ENCODE assay signal across 26 cellular contexts in the genomic region with DNA sequence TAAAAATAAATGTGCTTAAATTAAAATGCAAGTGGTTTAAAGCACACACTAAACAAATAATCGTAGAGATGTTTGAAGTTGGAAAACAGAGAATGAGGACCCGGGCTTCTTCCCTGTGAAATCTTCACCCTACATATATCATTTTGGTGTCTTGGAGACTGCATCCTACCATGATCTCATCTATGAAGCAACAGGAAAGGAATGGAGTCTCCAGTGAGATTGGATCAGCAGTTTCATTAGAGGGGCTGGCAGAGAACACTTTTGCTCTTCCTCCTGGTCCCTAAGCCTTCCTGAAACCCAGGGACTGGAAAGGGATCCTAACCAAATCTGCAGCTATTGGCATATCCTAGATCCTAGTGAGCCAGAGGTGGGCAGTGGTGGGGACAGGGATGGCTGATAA.
"Had no signal": no experiment of that assay in that cellular context is flagged by ENCODE, and none has a peak within 500 bp of the region (broad histone marks: within the 10 kb centered on the region; RNA-seq: fewer than 3 reads in every experiment).

No MANE protein-coding gene starts in this region.

- H3K4me3 Mint-ChIP-seq: activated B cell treated with CpG ODN at 0.5 μM for 24 hours; activated CD4-positive, alpha-beta T cell treated with anti-CD3 and anti-CD28 coated beads, Interleukin-2, amount 10 ng/mL, durations not matched to agents 24 days and 14 days; activated CD8-positive, alpha-beta memory T cell treated with anti-CD3 and anti-CD28 coated beads, Interleukin-2, amount 10 ng/mL, durations not matched to agents 7 days and 5 days; activated naive CD8-positive, alpha-beta T cell treated with anti-CD3 and anti-CD28 coated beads, Interleukin-2, amount 50 U/mL, for 24 hours; activated T-cell treated with anti-CD3 and anti-CD28 coated beads, Interleukin-2, amount 50 U/mL, for 4 hours; T-helper 17 cell had no signal

- H3K27ac Mint-ChIP-seq: activated B cell treated with CpG ODN at 0.5 μM for 24 hours; activated CD4-positive, alpha-beta T cell treated with anti-CD3 and anti-CD28 coated beads, Interleukin-2, amount 10 ng/mL, durations not matched to agents 24 days and 14 days; activated CD8-positive, alpha-beta memory T cell treated with anti-CD3 and anti-CD28 coated beads, Interleukin-2, amount 10 ng/mL, durations not matched to agents 7 days and 5 days; activated naive CD4-positive, alpha-beta T cell treated with anti-CD3 and anti-CD28 coated beads, Interleukin-2, amount 50 U/mL, for 72 hours; activated naive CD8-positive, alpha-beta T cell treated with anti-CD3 and anti-CD28 coated beads, Interleukin-2, amount 50 U/mL, for 24 hours; T-helper 17 cell had no signal

- H3K27me3 ChIP-seq: colonic mucosa had no signal

- H3K36me3 ChIP-seq: colonic mucosa had no signal

- DNase-seq: activated B cell treated with CpG ODN at 0.5 μM for 24 hours; activated CD4-positive, alpha-beta T cell treated with anti-CD3 and anti-CD28 coated beads for 1 hour; activated CD4-positive, alpha-beta T cell treated with anti-CD3 and anti-CD28 coated beads, Interleukin-2, amount 10 ng/mL, durations not matched to agents 24 days and 14 days; activated CD4-positive, alpha-beta T cell treated with anti-CD3 and anti-CD28 coated beads, Interleukin-2, amount 50 U/mL, for 48 hours; activated CD8-positive, alpha-beta memory T cell treated with anti-CD3 and anti-CD28 coated beads, Interleukin-2, amount 10 ng/mL, durations not matched to agents 7 days and 5 days; activated effector memory CD4-positive, alpha-beta T cell treated with anti-CD3 and anti-CD28 coated beads, Interleukin-2, amount 50 U/mL, for 16 hours; activated naive CD4-positive, alpha-beta T cell treated with Interleukin-2 at 50 U/mL for 16 hours; activated naive CD8-positive, alpha-beta T cell treated with anti-CD3 and anti-CD28 coated beads, Interleukin-2, amount 50 U/mL, for 24 hours; activated T-cell treated with anti-CD3 and anti-CD28 coated beads, Interleukin-2, amount 50 U/mL, for 4 hours; amygdala; cerebellar nuclear complex; colonic mucosa; Kasumi-1; NCI-H1048; NCI-H1930; NCI-H2171 treated with DMSO at 0.1 percent for 48 hours; NCI-H345; NCI-H510A; NCI-H526 treated with DMSO at 0.1 percent for 48 hours; NCI-H82; OCI-M1; SIG-M5; T-helper 17 cell; T-helper 9 cell had no signal

- H3K4me1 Mint-ChIP-seq: activated B cell treated with CpG ODN at 0.5 μM for 24 hours; activated CD4-positive, alpha-beta T cell treated with anti-CD3 and anti-CD28 coated beads, Interleukin-2, amount 10 ng/mL, durations not matched to agents 24 days and 14 days; activated CD8-positive, alpha-beta memory T cell treated with anti-CD3 and anti-CD28 coated beads, Interleukin-2, amount 10 ng/mL, durations not matched to agents 7 days and 5 days; activated naive CD8-positive, alpha-beta T cell treated with anti-CD3 and anti-CD28 coated beads, Interleukin-2, amount 50 U/mL, for 24 hours; T-helper 17 cell had no signal

- H3K27ac ChIP-seq: colonic mucosa had no signal

- H3K4me1 ChIP-seq: colonic mucosa had no signal

- H3K36me3 Mint-ChIP-seq: activated CD8-positive, alpha-beta memory T cell treated with anti-CD3 and anti-CD28 coated beads, Interleukin-2, amount 10 ng/mL, durations not matched to agents 7 days and 5 days; activated naive CD4-positive, alpha-beta T cell treated with anti-CD3 and anti-CD28 coated beads, Interleukin-2, amount 50 U/mL, for 72 hours had no signal

- H3K9me3 Mint-ChIP-seq: activated naive CD8-positive, alpha-beta T cell treated with anti-CD3 and anti-CD28 coated beads, Interleukin-2, amount 50 U/mL, for 24 hours had no signal

- ATAC-seq: activated CD8-positive, alpha-beta memory T cell treated with anti-CD3 and anti-CD28 coated beads, Interleukin-2, amount 10 ng/mL, durations not matched to agents 7 days and 5 days; activated naive CD4-positive, alpha-beta T cell treated with anti-CD3 and anti-CD28 coated beads, Interleukin-2, amount 50 U/mL, for 72 hours; activated naive CD8-positive, alpha-beta T cell treated with anti-CD3 and anti-CD28 coated beads, Interleukin-2, amount 50 U/mL, for 24 hours; activated T-cell treated with anti-CD3 and anti-CD28 coated beads, Interleukin-2, amount 50 U/mL, for 4 hours; Panc1; T-helper 17 cell had no signal

- H3K9me3 ChIP-seq: colonic mucosa had no signal

- H3K27me3 Mint-ChIP-seq: activated CD4-positive, alpha-beta T cell treated with anti-CD3 and anti-CD28 coated beads, Interleukin-2, amount 10 ng/mL, durations not matched to agents 24 days and 14 days; activated CD8-positive, alpha-beta memory T cell treated with anti-CD3 and anti-CD28 coated beads, Interleukin-2, amount 10 ng/mL, durations not matched to agents 7 days and 5 days; T-helper 17 cell had no signal

- H3K4me3 ChIP-seq: colonic mucosa had no signal
